ENCODE assay signal across 11 cellular contexts in genomic region chr6:134826889-134827737, GRCh38.
A peak's percentile ranks its signal among the peaks of the same experiment; 100 is the strongest.
DNase-seq lines count a peak whose midpoint lies in the region; ATAC-seq and TF ChIP-seq lines count a peak whose summit lies in the region.
"Had no signal": no experiment of that assay in that cellular context is flagged by ENCODE, and none has a peak within 500 bp of the region (broad histone marks: within the 10 kb centered on the region; RNA-seq: fewer than 3 reads in every experiment).

No MANE protein-coding gene starts in this region.

- H3K4me1 ChIP-seq in heart left ventricle (peaks cover 0 to 14% (median 1%) of the 10 kb centered on the region in 12 donors), thoracic aorta (ENCODE audit: control insufficient read depth in 1 of 2, low read depth in 2 of 2) (peaks cover 4 to 34% of the 10 kb centered on the region in 2 donors)

- CTCF ChIA-PET in activated naive CD4-positive, alpha-beta T cell treated with anti-CD3 and anti-CD28 coated beads for 36 hours (lab: Charles Lee), result interaction anchor here (1.2 to 1.8 kb wide), 5 partner anchors 56 to 703 kb away, joined by 3 to 9 read pairs (median 4); no protein-coding TSS in a partner anchor

- TF ChIP-seq CTCF in heart left ventricle (IDR thresholded peaks at IDR 0.05) (no peak), thoracic aorta (IDR thresholded peaks at IDR 0.05) (peak; percentile 38)

- H3K27ac Mint-ChIP-seq in activated naive CD4-positive, alpha-beta T cell treated with anti-CD3 and anti-CD28 coated beads for 36 hours, result no peak overlapping the region
- H3K27ac Mint-ChIP-seq in effector memory CD8-positive, alpha-beta T cell, result no peak overlapping the region

- ATAC-seq in heart left ventricle, result peak; percentile 58 to 85 (median 74)
- ATAC-seq in thoracic aorta (ENCODE audit: insufficient number of reproducible peaks, low FRiP score, low read depth), result peak; percentile 79
- no peak for ATAC-seq in effector memory CD8-positive, alpha-beta T cell (replicated peaks)
- no peak for ATAC-seq in GM21423 (IDR thresholded peaks at IDR 0.05; ENCODE audit: unreplicated experiment)
- ATAC-seq: activated CD4-positive, CD25-positive, alpha-beta regulatory T cell treated with anti-CD3 and anti-CD28 coated beads, Interleukin-2, amount 50 U/mL, for 24 hours had no signal

- H3K27me3 Mint-ChIP-seq in activated naive CD4-positive, alpha-beta T cell treated with anti-CD3 and anti-CD28 coated beads for 36 hours (ENCODE audit: low read depth), result no peaks in the 10 kb centered on the region
- H3K27me3 Mint-ChIP-seq in effector memory CD8-positive, alpha-beta T cell, result peaks cover 7 to 20% of the 10 kb centered on the region in 2 donors

- TF ChIP-seq POLR2A in heart left ventricle (IDR thresholded peaks at IDR 0.05), result no peak

- no peaks in the 10 kb centered on the region for H3K36me3 Mint-ChIP-seq in activated naive CD4-positive, alpha-beta T cell treated with anti-CD3 and anti-CD28 coated beads for 36 hours (ENCODE audit: low read depth)
- H3K36me3 Mint-ChIP-seq in effector memory CD8-positive, alpha-beta T cell (ENCODE audit: insufficient read depth), result no peaks in the 10 kb centered on the region

- H3K36me3 ChIP-seq in heart left ventricle (no peaks in the 10 kb centered on the region), thoracic aorta (no peaks in the 10 kb centered on the region)

- no peaks in the 10 kb centered on the region for H3K9me3 Mint-ChIP-seq in activated naive CD4-positive, alpha-beta T cell treated with anti-CD3 and anti-CD28 coated beads for 36 hours
- H3K9me3 Mint-ChIP-seq in effector memory CD8-positive, alpha-beta T cell, result no peaks in the 10 kb centered on the region

- H3K27me3 ChIP-seq in heart left ventricle (no peaks in the 10 kb centered on the region), thoracic aorta (replicated peaks; ENCODE audit: insufficient read depth) (no peaks in the 10 kb centered on the region)

- no peaks in the 10 kb centered on the region for H3K4me1 Mint-ChIP-seq in activated naive CD4-positive, alpha-beta T cell treated with anti-CD3 and anti-CD28 coated beads for 36 hours (ENCODE audit: low read depth)
- no peaks in the 10 kb centered on the region for H3K4me1 Mint-ChIP-seq in effector memory CD8-positive, alpha-beta T cell (ENCODE audit: low read depth in 2 of 2)

- H3K27ac ChIP-seq in heart left ventricle (peak overlapping the region in 2 of 12 donors; percentile 26 to 46), thoracic aorta (peak overlapping the region; percentile 27 to 56)

- DNase-seq in GOT3 (lab: John Stamatoyannopoulos, UW) (peak; percentile 76), amniotic stem cell (lab: John Stamatoyannopoulos, UW) (peak; percentile 84), heart left ventricle (peak; percentile 57 to 84 (median 81)), thoracic aorta (ENCODE audit: low spot score) (peak; percentile 81)
- no peak for DNase-seq in activated naive CD4-positive, alpha-beta T cell treated with anti-CD3 and anti-CD28 coated beads for 36 hours
- no peak for DNase-seq in effector memory CD8-positive, alpha-beta T cell
- DNase-seq in activated naive CD4-positive, alpha-beta T cell treated with Interleukin-2 at 50 U/mL for 16 hours, result no peak
- DNase-seq: central memory CD4-positive, alpha-beta T cell; stimulated activated CD4-positive, alpha-beta T cell treated with anti-CD3 and anti-CD28 coated beads, Interleukin-4, amount 100 ng/mL, for 1 hour had no signal

- intact Hi-C loops in heart left ventricle (cut with DNase I), result loop anchor here in 2 of 10 donors (10.0 kb wide), 3 partner anchors 108 to 292 kb away; no protein-coding TSS in a partner anchor
- intact Hi-C loops in activated naive CD4-positive, alpha-beta T cell treated with anti-CD3 and anti-CD28 coated beads for 36 hours (cut with micrococcal nuclease), result no loop called here

- no peak overlapping the region for H3K4me3 Mint-ChIP-seq in activated naive CD4-positive, alpha-beta T cell treated with anti-CD3 and anti-CD28 coated beads for 36 hours
- no peak overlapping the region for H3K4me3 Mint-ChIP-seq in effector memory CD8-positive, alpha-beta T cell

- peaks cover 0 to 5% (median 0%) of the 10 kb centered on the region in 12 donors for H3K9me3 ChIP-seq in heart left ventricle
- H3K9me3 ChIP-seq in thoracic aorta, result no peaks in the 10 kb centered on the region

- H3K4me3 ChIP-seq in heart left ventricle (no peak overlapping the region), thoracic aorta (no peak overlapping the region)

- WGBS in heart left ventricle, 4 donors, result 82 to 88% (median 86%) methylated on average over 3 of the region's 3 CpGs

Comparison
In these comparisons a context has a peak if more than half of its experiments do, and no peak if none do; other contexts are left out.
1. DNase-seq: peak in GOT3 (single experiment), amniotic stem cell (single experiment), heart left ventricle (5 of 5) and thoracic aorta (single experiment); none in activated naive CD4-positive, alpha-beta T cell treated with anti-CD3 and anti-CD28 coated beads for 36 hours (single experiment), effector memory CD8-positive, alpha-beta T cell (0 of 3) and activated naive CD4-positive, alpha-beta T cell treated with Interleukin-2 at 50 U/mL for 16 hours (single experiment).
2. ATAC-seq: peak in heart left ventricle (4 of 4) and thoracic aorta (single experiment); none in effector memory CD8-positive, alpha-beta T cell (single experiment) and GM21423 (single experiment).